ENCODE assay signal across 8 cellular contexts in the genomic region with DNA sequence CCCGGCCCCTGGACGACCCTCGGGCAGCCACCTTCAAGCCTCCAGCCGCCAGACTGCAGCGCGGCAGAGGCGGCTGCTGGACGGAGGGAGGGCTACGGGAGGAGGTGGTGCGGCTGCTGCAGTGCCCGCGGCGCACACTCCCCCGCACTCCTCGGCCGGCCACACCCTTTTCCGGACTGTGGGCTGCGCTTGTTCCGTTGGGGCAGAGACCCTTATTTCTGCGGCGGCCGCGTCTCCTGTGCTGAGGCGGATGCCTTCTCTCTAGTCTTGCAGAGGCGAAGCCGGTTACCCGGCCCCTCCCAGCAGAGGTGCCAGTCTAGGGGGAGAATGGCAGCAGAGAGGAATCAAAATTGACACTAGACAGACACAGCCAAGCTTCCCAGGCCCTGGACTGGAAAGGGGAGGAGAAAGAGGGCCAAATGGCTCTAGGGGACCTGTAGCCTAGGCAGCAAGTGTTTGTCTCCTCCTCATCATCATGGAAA. TPM values are rescaled to one million over a fixed set of nuclear protein-coding genes. Genes with fewer than 3 reads are reported as not detected.
DNase-seq lines count a peak whose midpoint lies in the region; ATAC-seq and TF ChIP-seq lines count a peak whose summit lies in the region.

No MANE protein-coding gene starts in this region.

- H4K8ac ChIP-seq in neuronal stem cell (ENCODE audit: low read depth, low read length): no peak overlapping the region

- H2BK120ac ChIP-seq in neuronal stem cell (ENCODE audit: low read depth, low read length): no peak overlapping the region

- TF ChIP-seq EP300 in transverse colon (IDR thresholded peaks at IDR 0.05; ENCODE audit: low read depth): no peak

- TF ChIP-seq CTCF in Peyer's patch (IDR thresholded peaks at IDR 0.05): no peak
- TF ChIP-seq CTCF in fibroblast of the aortic adventitia (IDR thresholded peaks at IDR 0.05; ENCODE audit: insufficient read depth, low read length): no peak
- no peak for TF ChIP-seq CTCF in transverse colon (IDR thresholded peaks at IDR 0.05)

- H3K14ac ChIP-seq in neuronal stem cell (ENCODE audit: low read length): no peak overlapping the region

- H3K9me3 ChIP-seq in ES-I3 (ENCODE audit: control insufficient read depth, insufficient read depth, low read length): no peaks in the 10 kb centered on the region
- no peaks in the 10 kb centered on the region for H3K9me3 ChIP-seq in Peyer's patch
- H3K9me3 ChIP-seq in neuronal stem cell (replicated peaks in 1 of 2; ENCODE audit: control insufficient read depth in 2 of 2, insufficient read depth in 1 of 2, low read depth in 1 of 2, low read length in 2 of 2): no peaks in the 10 kb centered on the region
- H3K9me3 ChIP-seq in transverse colon: no peaks in the 10 kb centered on the region

- no peak overlapping the region for H2BK12ac ChIP-seq in neuronal stem cell (ENCODE audit: low read length)

- H3K79me1 ChIP-seq in neuronal stem cell (ENCODE audit: low read depth, low read length): no peaks in the 10 kb centered on the region

- no peak overlapping the region for H2AK5ac ChIP-seq in neuronal stem cell (ENCODE audit: low read depth, low read length)

- H2BK5ac ChIP-seq in neuronal stem cell (ENCODE audit: low read length): no peak overlapping the region

- peaks cover 26% of the 10 kb centered on the region for H3K36me3 ChIP-seq in ES-I3 (ENCODE audit: insufficient read depth, low read length)
- peaks cover 0 to 33% (median 0%) of the 10 kb centered on the region in 3 donors for H3K36me3 ChIP-seq in Peyer's patch
- peaks cover 32 to 46% of the 10 kb centered on the region in 2 donors for H3K36me3 ChIP-seq in neuronal stem cell (replicated peaks in 1 of 2; ENCODE audit: control insufficient read depth in 2 of 2, insufficient read depth in 2 of 2, low read length in 2 of 2)
- H3K36me3 ChIP-seq in transverse colon: peaks cover 0 to 26% (median 11%) of the 10 kb centered on the region in 4 donors

- H3K4me2 ChIP-seq in neuronal stem cell (ENCODE audit: insufficient read depth, low read length, poor library complexity, severe bottlenecking): peak overlapping the region; percentile 92

- WGBS in neuronal stem cell (ENCODE audit: extremely low coverage in 2 of 2, insufficient read length in 2 of 2, insufficient replicate concordance in 1 of 2), 2 donors: no CpG with 5 or more reads among the region's 27 CpGs
- 0% methylated on average over 27 of the region's 27 CpGs; no CpG with 5 or more reads in 1 of the 2 donors for WGBS in transverse colon (ENCODE audit: low coverage in 1 of 2), 2 donors

- DNase-seq in Peyer's patch (peak; percentile 72 to 94 (median 88)), fibroblast of the aortic adventitia (ENCODE audit: low read depth) (peak; percentile 35), neuronal stem cell (ENCODE audit: low spot score) (no peak), transverse colon (peak; percentile 81), A172 (ENCODE audit: low spot score) (no peak)
- peak; percentile 51 to 56 for DNase-seq in activated T-helper 1 cell treated with anti-CD3 and anti-CD28 coated beads, Interleukin-2, amount 50 U/mL, for 16 hours (ENCODE audit: low read depth in 1 of 2, low spot score in 1 of 2)

- peak in 1 of 2 donors; percentile 38 for TF ChIP-seq POLR2A in Peyer's patch (IDR thresholded peaks at IDR 0.05)
- TF ChIP-seq POLR2A in transverse colon (IDR thresholded peaks at IDR 0.05): peak; percentile 59

- intact Hi-C loops in transverse colon (cut with DNase I; ENCODE audit: low total_unique reads): no loop called here

- no peak overlapping the region for H4K91ac ChIP-seq in neuronal stem cell (ENCODE audit: low read depth, low read length, poor library complexity)

- H3K4ac ChIP-seq in neuronal stem cell (ENCODE audit: low read length): no peak overlapping the region

- H3K4me3 ChIP-seq in Peyer's patch (peak overlapping the region; percentile 79 to 93 (median 85)), fibroblast of the aortic adventitia (ENCODE audit: low read depth, low read length) (peak overlapping the region; percentile 96), neuronal stem cell (ENCODE audit: low read length in 2 of 2) (peak overlapping the region; percentile 82 to 83), transverse colon (peak overlapping the region; percentile 45 to 85 (median 76))

- in situ Hi-C loops in transverse colon (cut with MboI; ENCODE audit: low pct_ligation_motif_present in 1 of 4, low pct_unique_long_range_greater_than_20kb in 1 of 4, low sequenced_read_pairs in 3 of 4): loop anchor here in 1 of 4 donors (10.0 kb wide), 1 partner anchor 56 kb away; the partner anchor contains the start of gene SMARCC2

- H3K9ac ChIP-seq in ES-I3 (ENCODE audit: low read depth, low read length) (peak overlapping the region; percentile 76), neuronal stem cell (ENCODE audit: low read depth, low read length, poor library complexity) (peak overlapping the region; percentile 96)

- H3K18ac ChIP-seq in neuronal stem cell (ENCODE audit: low read length): peak overlapping the region; percentile 95

- peaks cover 9% of the 10 kb centered on the region for H3K4me1 ChIP-seq in ES-I3 (ENCODE audit: insufficient read depth, low read length)
- H3K4me1 ChIP-seq in Peyer's patch: peaks cover 4 to 35% (median 17%) of the 10 kb centered on the region in 4 donors
- H3K4me1 ChIP-seq in neuronal stem cell (ENCODE audit: control insufficient read depth in 2 of 2, insufficient read depth in 1 of 2, low read depth in 1 of 2, low read length in 2 of 2): peaks cover 13% of the 10 kb centered on the region in 2 donors
- peaks cover 16 to 41% (median 32%) of the 10 kb centered on the region in 4 donors for H3K4me1 ChIP-seq in transverse colon

- H3K23ac ChIP-seq in neuronal stem cell (ENCODE audit: low read depth, low read length, poor library complexity): peak overlapping the region; percentile 31

- no peaks in the 10 kb centered on the region for H3K27me3 ChIP-seq in Peyer's patch
- H3K27me3 ChIP-seq in neuronal stem cell (ENCODE audit: control insufficient read depth in 3 of 3, insufficient read depth in 3 of 3, low read depth in 1 of 3, low read length in 3 of 3): no peaks in the 10 kb centered on the region
- no peaks in the 10 kb centered on the region for H3K27me3 ChIP-seq in transverse colon

- peak; percentile 35 for ATAC-seq in HG02571 (IDR thresholded peaks at IDR 0.05; ENCODE audit: unreplicated experiment)

- H2AFZ ChIP-seq in neuronal stem cell (ENCODE audit: low read length): peak overlapping the region; percentile 88

- no peak overlapping the region for H2BK15ac ChIP-seq in neuronal stem cell (ENCODE audit: low read length)

- H3K27ac ChIP-seq in Peyer's patch: peak overlapping the region; percentile 89 to 96 (median 91)
- no peak overlapping the region for H3K27ac ChIP-seq in neuronal stem cell (replicated peaks; ENCODE audit: low read length)
- peak overlapping the region; percentile 92 to 98 (median 94) for H3K27ac ChIP-seq in transverse colon

RNA-seq across cellular contexts. Expression of gene ESYT1, which starts 1.2 kb away (rescaled TPM):
- total RNA-seq in Peyer's patch (10 to 100 TPM; 36.3 to 62.7 (median 53.2) TPM), fibroblast of the aortic adventitia (ENCODE audit: low replicate concordance) (207 and 267 TPM in 2 replicates), transverse colon (100 to 1,000 TPM in 2 of 4 donors, 10 to 100 TPM in 2; 94.2 to 133 (median 97.9) TPM)
- polyA plus RNA-seq in neuronal stem cell (2013, experiment 1 of 2): 33.2 TPM
- polyA plus RNA-seq in neuronal stem cell (2013, experiment 2 of 2): 33.3 TPM
- total RNA-seq in A172 (2014; rRNA removed; shearing (Covaris generic)): 119 and 164 TPM in 2 replicates

RNA-seq across cellular contexts. Expression of gene ZC3H10, which starts 11.2 kb away (rescaled TPM):
- total RNA-seq in Peyer's patch: 1 to 10 TPM; 2.0 to 5.5 (median 3.8) TPM
- total RNA-seq in fibroblast of the aortic adventitia (ENCODE audit: low replicate concordance): 5.9 and 7.3 TPM in 2 replicates
- 3.9 TPM for polyA plus RNA-seq in neuronal stem cell (2013, experiment 1 of 2)
- 3.9 TPM for polyA plus RNA-seq in neuronal stem cell (2013, experiment 2 of 2)
- total RNA-seq in transverse colon: 10 to 100 TPM in 1 of 4 donors, 1 to 10 TPM in 3; 3.7 to 10.1 (median 4.5) TPM
- 1.8 and 2.9 TPM in 2 replicates for total RNA-seq in A172 (2014; rRNA removed; shearing (Covaris generic))

RNA-seq across cellular contexts. Expression of gene RPL41, which starts 12.8 kb away (rescaled TPM):
- total RNA-seq in Peyer's patch: 1,000 to 10,000 TPM; 1,852 to 2,996 (median 2,194) TPM
- 2,772 and 12,570 TPM in 2 replicates for total RNA-seq in fibroblast of the aortic adventitia (ENCODE audit: low replicate concordance)
- polyA plus RNA-seq in neuronal stem cell (2013, experiment 1 of 2): 16,336 TPM
- 16,107 TPM for polyA plus RNA-seq in neuronal stem cell (2013, experiment 2 of 2)
- 1,000 to 10,000 TPM in 2 of 4 donors, 100 to 1,000 TPM in 2; 841 to 2,950 (median 1,684) TPM for total RNA-seq in transverse colon
- total RNA-seq in A172 (2014; rRNA removed; shearing (Covaris generic)): 1,898 and 3,438 TPM in 2 replicates

RNA-seq across cellular contexts. Expression of gene MYL6B, which starts 23.1 kb away (rescaled TPM):
- 10 to 100 TPM; 16.0 to 46.2 (median 21.3) TPM for total RNA-seq in Peyer's patch
- 74.2 and 125 TPM in 2 replicates for total RNA-seq in fibroblast of the aortic adventitia (ENCODE audit: low replicate concordance)
- polyA plus RNA-seq in neuronal stem cell (2013, experiment 1 of 2): 232 TPM
- polyA plus RNA-seq in neuronal stem cell (2013, experiment 2 of 2): 230 TPM
- total RNA-seq in transverse colon: 10 to 100 TPM in 3 of 4 donors, not detected in 1; 26.4 to 30.0 (median 26.7) TPM
- total RNA-seq in A172 (2014; rRNA removed; shearing (Covaris generic)): 76.0 and 139 TPM in 2 replicates

RNA-seq across cellular contexts. Expression of gene PA2G4, which starts 24.9 kb away (rescaled TPM):
- 100 to 1,000 TPM in 1 of 4 donors, 10 to 100 TPM in 3; 34.3 to 221 (median 48.7) TPM for total RNA-seq in Peyer's patch
- total RNA-seq in fibroblast of the aortic adventitia (ENCODE audit: low replicate concordance): 102 and 141 TPM in 2 replicates
- polyA plus RNA-seq in neuronal stem cell (2013, experiment 1 of 2): 191 TPM
- polyA plus RNA-seq in neuronal stem cell (2013, experiment 2 of 2): 193 TPM
- 10 to 100 TPM; 22.1 to 63.0 (median 44.8) TPM for total RNA-seq in transverse colon
- 246 and 349 TPM in 2 replicates for total RNA-seq in A172 (2014; rRNA removed; shearing (Covaris generic))

Comparison
In these comparisons a context has a peak if more than half of its experiments do, and no peak if none do; other contexts are left out.
1. DNase-seq: peak in Peyer's patch (3 of 3), activated T-helper 1 cell treated with anti-CD3 and anti-CD28 coated beads, Interleukin-2, amount 50 U/mL, for 16 hours (2 of 2), fibroblast of the aortic adventitia (single experiment) and transverse colon (single experiment); none in neuronal stem cell (single experiment) and A172 (single experiment).
2. Peak in every context shown above with its lines, with median percentiles within 50 percentile points of each other: H3K4me3 ChIP-seq.